ENCODE assay signal across 1 cellular context in genomic region chr5:120082316-120083068, GRCh38.
TF ChIP-seq lines count a peak whose summit lies in the region.

No MANE protein-coding gene starts in this region.

TF ChIP-seq in H1, 55 proteins besides CTCF, POLR2A, EP300 and RAD21:
- TF ChIP-seq MAFK (IDR thresholded peaks at IDR 0.05; ENCODE audit: low read depth, low read length) (peak; percentile 93), POLR2AphosphoS5 (IDR thresholded peaks at IDR 0.05; ENCODE audit: low read depth, low read length) (no peak)
TF ChIP-seq in H1: peak in this region for 1.
